ENCODE assay signal across 10 cellular contexts in the genomic region with DNA sequence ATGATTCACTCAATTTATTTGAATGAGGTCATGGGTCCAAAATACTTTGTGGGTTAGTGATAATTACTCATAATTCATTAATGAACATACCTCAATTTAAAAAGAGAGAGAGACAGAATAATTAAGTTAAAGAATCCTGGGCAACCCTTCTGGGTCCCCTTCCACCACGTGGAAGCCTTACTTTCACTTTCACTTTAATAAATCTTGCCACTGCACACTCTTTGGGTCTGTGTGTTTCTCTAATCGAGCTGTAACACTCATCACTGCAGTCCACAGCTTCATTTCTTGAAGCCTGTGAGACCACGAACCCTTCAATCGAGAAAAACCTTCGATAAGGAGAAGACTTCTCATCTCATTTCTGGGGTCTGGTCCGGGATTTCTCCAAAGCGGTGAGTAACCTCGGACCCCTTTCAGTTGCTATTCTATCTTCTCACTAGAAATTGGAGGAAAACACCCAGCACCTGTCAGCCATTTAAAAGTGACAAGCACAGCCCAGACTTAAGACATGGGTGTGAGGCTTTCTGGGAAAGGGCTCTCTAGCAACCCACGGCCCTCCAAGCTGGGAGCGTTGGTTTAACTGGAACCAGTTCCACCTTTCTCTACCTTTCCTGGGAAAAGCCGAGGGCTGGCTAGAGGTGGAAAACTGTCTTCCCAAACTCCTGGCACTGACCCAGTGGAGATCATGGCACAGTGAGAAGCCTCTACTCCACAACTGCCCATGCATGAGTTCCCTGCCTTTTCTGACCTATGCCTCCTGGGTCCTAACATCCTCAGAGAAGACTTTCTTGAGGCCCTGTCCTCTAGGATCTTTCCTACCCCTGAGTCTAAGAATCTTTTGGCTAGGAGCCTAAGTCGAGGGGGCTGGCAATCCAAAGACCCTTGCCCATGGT.
DNase-seq lines count a peak whose midpoint lies in the region; ATAC-seq, FAIRE-seq and TF ChIP-seq lines count a peak whose summit lies in the region.
"Had no signal": no experiment of that assay in that cellular context is flagged by ENCODE, and none has a peak within 500 bp of the region (broad histone marks: within the 10 kb centered on the region; RNA-seq: fewer than 3 reads in every experiment).

No MANE protein-coding gene starts in this region.

- no peaks in the 10 kb centered on the region for H3K9me3 ChIP-seq in esophagus muscularis mucosa
- H3K9me3 ChIP-seq in small intestine (ENCODE audit: control insufficient read depth, low read depth), result no peaks in the 10 kb centered on the region

- WGBS in esophagus muscularis mucosa, result 81% methylated on average over 12 of the region's 12 CpGs
- 70 to 80% (median 73%) methylated on average over 12 of the region's 12 CpGs for WGBS in small intestine, 3 donors

- H3K36me3 ChIP-seq in esophagus muscularis mucosa, result no peaks in the 10 kb centered on the region
- no peaks in the 10 kb centered on the region for H3K36me3 ChIP-seq in small intestine (ENCODE audit: control insufficient read depth in 2 of 2, insufficient read depth in 2 of 2, low read length in 2 of 2)
- H3K36me3 ChIP-seq: BLaER1 treated with 17β-estradiol and CSF1 and Interleukin-3, amounts not matched to agents 10 nM and 100 nM had no signal

- ATAC-seq in activated CD4-positive, CD25-positive, alpha-beta regulatory T cell treated with anti-CD3 and anti-CD28 coated beads, Interleukin-2, amount 50 U/mL, for 24 hours, result peak; percentile 77 to 78
- ATAC-seq in HG02973 (IDR thresholded peaks at IDR 0.05; ENCODE audit: unreplicated experiment), result no peak

- peak overlapping the region in 3 of 4 donors; percentile 0 to 42 (median 28) for H3K4me3 ChIP-seq in esophagus muscularis mucosa
- no peak overlapping the region for H3K4me3 ChIP-seq in small intestine (ENCODE audit: low read depth in 1 of 2, low read length in 2 of 2)
- H3K4me3 ChIP-seq: BLaER1 treated with 17β-estradiol and CSF1 and Interleukin-3, amounts not matched to agents 10 nM and 100 nM had no signal

- intact Hi-C loops in esophagus muscularis mucosa (cut with DNase I), result no loop called here

- DNase-seq in activated CD4-positive, CD25-positive, alpha-beta regulatory T cell treated with anti-CD3 and anti-CD28 coated beads, Interleukin-2, amount 50 U/mL, for 72 hours, result no peak
- DNase-seq in RKO (ENCODE audit: low spot score) (peak; percentile 55), esophagus muscularis mucosa (ENCODE audit: extremely low spot score) (no peak), small intestine (peak; percentile 53), Kasumi-1 (lab: John Stamatoyannopoulos, UW) (no peak), RCC 7860 (ENCODE audit: low spot score) (no peak)

- FAIRE-seq in small intestine (lab: Jason Lieb, UNC), result peak; percentile 73
- no peak for FAIRE-seq in RCC 7860 (lab: Jason Lieb, UNC)
- FAIRE-seq: colon had no signal

- no peak for TF ChIP-seq EP300 in esophagus muscularis mucosa (IDR thresholded peaks at IDR 0.05)

- TF ChIP-seq CTCF in esophagus muscularis mucosa (IDR thresholded peaks at IDR 0.05), result no peak

- H3K27ac ChIP-seq in esophagus muscularis mucosa (replicated peaks in 1 of 4) (no peak overlapping the region), small intestine (ENCODE audit: low read depth in 1 of 2, low read length in 1 of 2) (peak overlapping the region in 1 of 2 donors; percentile 64)

- H3K27me3 ChIP-seq in esophagus muscularis mucosa, result no peaks in the 10 kb centered on the region
- no peaks in the 10 kb centered on the region for H3K27me3 ChIP-seq in small intestine (ENCODE audit: control insufficient read depth in 2 of 2, insufficient read depth in 2 of 2, low read length in 2 of 2)
- H3K27me3 ChIP-seq: BLaER1 treated with 17β-estradiol and CSF1 and Interleukin-3, amounts not matched to agents 10 nM and 100 nM had no signal

- TF ChIP-seq POLR2A in esophagus muscularis mucosa (IDR thresholded peaks at IDR 0.05; ENCODE audit: low read depth), result no peak

- peaks cover 0 to 5% (median 0%) of the 10 kb centered on the region in 4 donors for H3K4me1 ChIP-seq in esophagus muscularis mucosa
- peaks cover 10 to 11% of the 10 kb centered on the region in 2 donors for H3K4me1 ChIP-seq in small intestine (ENCODE audit: control insufficient read depth in 2 of 2, insufficient read depth in 1 of 2, low read depth in 1 of 2, low read length in 1 of 2)

Comparison
In these comparisons a context has a peak if more than half of its experiments do, and no peak if none do; other contexts are left out.
1. DNase-seq: peak in RKO (single experiment) and small intestine (single experiment); none in activated CD4-positive, CD25-positive, alpha-beta regulatory T cell treated with anti-CD3 and anti-CD28 coated beads, Interleukin-2, amount 50 U/mL, for 72 hours (single experiment), esophagus muscularis mucosa (single experiment), Kasumi-1 (0 of 2) and RCC 7860 (single experiment).
2. H3K4me3 ChIP-seq: peak in esophagus muscularis mucosa (3 of 4); none in small intestine (0 of 2).